ENCODE assay signal across 8 cellular contexts in genomic region chr17:49763735-49764558, GRCh38. TPM values are rescaled to one million over a fixed set of nuclear protein-coding genes. Genes with fewer than 3 reads are reported as not detected.
DNase-seq lines count a peak whose midpoint lies in the region; ATAC-seq lines count a peak whose summit lies in the region.

A gene with protein sequence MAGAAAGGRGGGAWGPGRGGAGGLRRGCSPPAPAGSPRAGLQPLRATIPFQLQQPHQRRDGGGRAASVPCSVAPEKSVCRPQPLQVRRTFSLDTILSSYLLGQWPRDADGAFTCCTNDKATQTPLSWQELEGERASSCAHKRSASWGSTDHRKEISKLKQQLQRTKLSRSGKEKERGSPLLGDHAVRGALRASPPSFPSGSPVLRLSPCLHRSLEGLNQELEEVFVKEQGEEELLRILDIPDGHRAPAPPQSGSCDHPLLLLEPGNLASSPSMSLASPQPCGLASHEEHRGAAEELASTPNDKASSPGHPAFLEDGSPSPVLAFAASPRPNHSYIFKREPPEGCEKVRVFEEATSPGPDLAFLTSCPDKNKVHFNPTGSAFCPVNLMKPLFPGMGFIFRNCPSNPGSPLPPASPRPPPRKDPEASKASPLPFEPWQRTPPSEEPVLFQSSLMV (minus strand): TSS chr17:49764131. CDS start chr17:49764087, 44 bp downstream.

- no peaks in the 10 kb centered on the region for H3K27me3 Mint-ChIP-seq in effector memory CD8-positive, alpha-beta T cell
- H3K27me3 Mint-ChIP-seq in memory B cell, result no peaks in the 10 kb centered on the region

- peak within 1 kb of the TSS; percentile 95 to 99 for H3K27ac Mint-ChIP-seq in effector memory CD8-positive, alpha-beta T cell
- H3K27ac Mint-ChIP-seq in memory B cell, result peak within 1 kb of the TSS; percentile 91

- H3K9me3 Mint-ChIP-seq in effector memory CD8-positive, alpha-beta T cell, result no peaks in the 10 kb centered on the region
- no peaks in the 10 kb centered on the region for H3K9me3 Mint-ChIP-seq in memory B cell

- H3K36me3 Mint-ChIP-seq in effector memory CD8-positive, alpha-beta T cell (ENCODE audit: insufficient read depth), result peaks cover 32% of the 10 kb centered on the region
- H3K36me3 Mint-ChIP-seq in memory B cell, result peaks cover 5% of the 10 kb centered on the region

- H3K4me3 Mint-ChIP-seq in effector memory CD8-positive, alpha-beta T cell, result peak within 1 kb of the TSS; percentile 95 to 97
- peak within 1 kb of the TSS; percentile 96 for H3K4me3 Mint-ChIP-seq in memory B cell

- ATAC-seq in GM21360 (IDR thresholded peaks at IDR 0.05; ENCODE audit: unreplicated experiment), result peak; percentile 87
- ATAC-seq in effector memory CD8-positive, alpha-beta T cell (replicated peaks), result peak; percentile 80
- ATAC-seq in memory B cell (ENCODE audit: low read depth), result peak; percentile 87

- peak; percentile 100 for DNase-seq in COLO829 (ENCODE audit: low spot score)
- DNase-seq in HT-29 (ENCODE audit: low spot score), result peak; percentile 79
- peak; percentile 99 for DNase-seq in NOMO-1 (lab: John Stamatoyannopoulos, UW; ENCODE audit: unreplicated experiment in 2 of 2)
- DNase-seq in activated CD8-positive, alpha-beta memory T cell treated with anti-CD3 and anti-CD28 coated beads for 24 hours, result peak; percentile 92
- DNase-seq in effector memory CD8-positive, alpha-beta T cell, result peak; percentile 92 to 93 (median 92)
- peak; percentile 81 to 95 for DNase-seq in memory B cell (ENCODE audit: low spot score in 2 of 2)
- peak; percentile 91 for DNase-seq in stimulated activated CD8-positive, alpha-beta memory T cell treated with anti-CD3 and anti-CD28 coated beads, Interleukin-12 subunit alpha, Interleukin-12 subunit beta, amount 100 ng/mL, for 1 hour (ENCODE audit: low read depth)

- peaks cover 49 to 58% of the 10 kb centered on the region in 2 donors for H3K4me1 Mint-ChIP-seq in effector memory CD8-positive, alpha-beta T cell (ENCODE audit: low read depth in 2 of 2)
- H3K4me1 Mint-ChIP-seq in memory B cell, result peaks cover 41% of the 10 kb centered on the region

RNA-seq across cellular contexts. Expression of the gene that starts here (rescaled TPM):
- total RNA-seq in HT-29 (2014; rRNA removed; shearing (Covaris generic)), result 4.4 and 5.2 TPM in 2 replicates

Comparison
In these comparisons a context has a peak if more than half of its experiments do, and no peak if none do; other contexts are left out.
1. Peak in every context shown above with its lines: DNase-seq and ATAC-seq.